ENCODE assay signal across 1 cellular context in the genomic region with DNA sequence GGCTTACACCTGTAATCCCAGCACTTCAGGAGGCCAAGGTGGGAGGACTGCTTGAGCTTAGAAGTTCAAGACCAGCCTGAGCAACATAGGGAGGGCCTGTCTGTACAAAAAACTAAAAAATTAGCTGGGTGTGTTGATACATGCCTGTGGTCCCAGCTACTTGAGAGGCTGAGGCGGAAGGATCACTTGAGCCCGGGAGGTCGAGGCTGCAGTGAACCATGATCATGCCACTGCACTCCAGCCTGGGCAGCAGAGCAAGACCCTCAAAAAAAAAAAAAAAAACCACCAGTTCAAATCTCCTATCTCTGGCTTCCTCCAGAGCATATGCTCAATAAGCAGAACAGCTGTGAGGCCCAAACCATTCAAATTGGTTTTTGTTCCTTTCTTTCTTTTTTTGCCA.
TF ChIP-seq lines count a peak whose summit lies in the region.

No MANE protein-coding gene starts in this region.

TF ChIP-seq in HepG2, 621 proteins besides CTCF, POLR2A, EP300 and RAD21:
- TF ChIP-seq ZNF121 (CRISPR knock-in tag; IDR thresholded peaks at IDR 0.05): peak; percentile 56; the same call in 1 of the 2 replicates
- TF ChIP-seq HNF4G (IDR thresholded peaks at IDR 0.05; ENCODE audit: borderline replicate concordance, low read depth, low read length): no peak
- TF ChIP-seq HNF4G (CRISPR knock-in tag; IDR thresholded peaks at IDR 0.05; ENCODE audit: borderline replicate concordance, low read depth): no peak
- no peak for TF ChIP-seq KDM5B (CRISPR knock-in tag; IDR thresholded peaks at IDR 0.05; ENCODE audit: borderline replicate concordance)
